ENCODE assay signal across 9 cellular contexts in genomic region chr1:68173283-68174172, GRCh38. TPM values are rescaled to one million over a fixed set of nuclear protein-coding genes. Genes with fewer than 3 reads are reported as not detected.
A peak's percentile ranks its signal among the peaks of the same experiment; 100 is the strongest.
DNase-seq lines count a peak whose midpoint lies in the region; ATAC-seq and TF ChIP-seq lines count a peak whose summit lies in the region.
"Had no signal": no experiment of that assay in that cellular context is flagged by ENCODE, and none has a peak within 500 bp of the region (broad histone marks: within the 10 kb centered on the region; RNA-seq: fewer than 3 reads in every experiment).

No MANE protein-coding gene starts in this region.

- no peaks in the 10 kb centered on the region for H3K9me3 ChIP-seq in cardiac muscle cell (ENCODE audit: low read depth)

- H3K36me3 ChIP-seq in cardiac muscle cell: no peaks in the 10 kb centered on the region

- peaks cover 45% of the 10 kb centered on the region for H3K4me1 ChIP-seq in cardiac muscle cell (ENCODE audit: low read depth)

- H3K27ac ChIP-seq in cardiac muscle cell: peak overlapping the region; percentile 88

- DNase-seq in HCEC 1CT: peak; percentile 13
- peak; percentile 21 to 46 for DNase-seq in SHP77 (lab: John Stamatoyannopoulos, UW)
- peak in 1 of 2 donors; percentile 40 for DNase-seq in cardiac muscle cell (ENCODE audit: low read depth in 1 of 2, low spot score in 1 of 2)
- DNase-seq in renal cortical epithelial cell (ENCODE audit: low read depth): peak; percentile 57
- DNase-seq in EL: no peak
- DNase-seq: activated B cell treated with CpG ODN at 0.5 μM for 24 hours had no signal

- no peak for ATAC-seq in HG02981 (IDR thresholded peaks at IDR 0.05; ENCODE audit: unreplicated experiment)
- no peak for ATAC-seq in GM21529 (IDR thresholded peaks at IDR 0.05; ENCODE audit: unreplicated experiment)
- ATAC-seq in GM21423 (IDR thresholded peaks at IDR 0.05; ENCODE audit: unreplicated experiment): no peak

- no peak for TF ChIP-seq CTCF in cardiac muscle cell (IDR thresholded peaks at IDR 0.05; ENCODE audit: low read depth, low read length)

- H3K27me3 ChIP-seq in cardiac muscle cell: no peaks in the 10 kb centered on the region

- no peak overlapping the region for H3K4me3 ChIP-seq in cardiac muscle cell

RNA-seq across cellular contexts. Expression of gene WLS, which starts 58.8 kb away (rescaled TPM):
- total RNA-seq in cardiac muscle cell (67.7 and 114 TPM in 2 replicates), renal cortical epithelial cell (32.5 and 53.1 TPM in 2 replicates)
- 113 and 125 TPM in 2 replicates for polyA plus RNA-seq in cardiac muscle cell
- total RNA-seq: activated B cell treated with CpG ODN at 0.5 μM for 24 hours had no signal
